In genomic region chrX:153723351-153724251, GRCh38 we compare ENCODE assay signal across 8 cellular contexts. TPM values are rescaled to one million over a fixed set of nuclear protein-coding genes. Genes with fewer than 3 reads are reported as not detected.
DNase-seq lines count a peak whose midpoint lies in the region; ATAC-seq and FAIRE-seq lines count a peak whose summit lies in the region.

No MANE protein-coding gene starts in this region.

- peak overlapping the region; percentile 85 to 94 (median 86) for H3K4me3 Mint-ChIP-seq in CD8-positive, alpha-beta memory T cell
- peak overlapping the region; percentile 88 for H3K4me3 Mint-ChIP-seq in activated naive CD8-positive, alpha-beta T cell treated with anti-CD3 and anti-CD28 coated beads, Interleukin-2, amount 10 ng/mL, durations not matched to agents 7 days and 5 days

- peaks cover 15% of the 10 kb centered on the region for H3K36me3 ChIP-seq in CD8-positive, alpha-beta memory T cell (ENCODE audit: insufficient read depth, low read length)

- peaks cover 0 to 1% of the 10 kb centered on the region in 2 donors for H3K27me3 Mint-ChIP-seq in CD8-positive, alpha-beta memory T cell
- no peaks in the 10 kb centered on the region for H3K27me3 Mint-ChIP-seq in activated naive CD8-positive, alpha-beta T cell treated with anti-CD3 and anti-CD28 coated beads, Interleukin-2, amount 10 ng/mL, durations not matched to agents 7 days and 5 days

- CTCF ChIA-PET in CD8-positive, alpha-beta memory T cell (lab: Charles Lee), result no interaction called here

- peak overlapping the region; percentile 71 to 92 (median 84) for H3K27ac Mint-ChIP-seq in CD8-positive, alpha-beta memory T cell
- H3K27ac Mint-ChIP-seq in activated naive CD8-positive, alpha-beta T cell treated with anti-CD3 and anti-CD28 coated beads, Interleukin-2, amount 10 ng/mL, durations not matched to agents 7 days and 5 days, result peak overlapping the region; percentile 85

- peaks cover 17% of the 10 kb centered on the region for H3K4me1 ChIP-seq in CD8-positive, alpha-beta memory T cell (ENCODE audit: insufficient read depth, low read length)

- no peaks in the 10 kb centered on the region for H3K9me3 ChIP-seq in CD8-positive, alpha-beta memory T cell (ENCODE audit: low read length)

- DNase-seq in CD8-positive, alpha-beta memory T cell, result peak in 4 of 5 donors; percentile 40 to 71 (median 58)
- DNase-seq in RCC 7860 (ENCODE audit: low spot score) (peak; percentile 13), midbrain (lab: John Stamatoyannopoulos, UW) (no peak)
- peak; percentile 66 for DNase-seq in activated naive CD8-positive, alpha-beta T cell treated with anti-CD3 and anti-CD28 coated beads, Interleukin-2, amount 10 ng/mL, durations not matched to agents 7 days and 5 days
- DNase-seq in stimulated activated CD4-positive, alpha-beta T cell treated with anti-CD3 and anti-CD28 coated beads, Interleukin-12 subunit alpha, Interleukin-12 subunit beta, amount 100 ng/mL, for 48 hours (ENCODE audit: low read depth in 2 of 3, low spot score in 1 of 3), result peak in 2 of 3 donors; percentile 24 to 57

- no peak for FAIRE-seq in RCC 7860 (lab: Jason Lieb, UNC)

- H3K27ac ChIP-seq in CD8-positive, alpha-beta memory T cell (ENCODE audit: low read depth, low read length), result peak overlapping the region; percentile 70

- no peaks in the 10 kb centered on the region for H3K27me3 ChIP-seq in CD8-positive, alpha-beta memory T cell (ENCODE audit: insufficient read depth, low read length, poor library complexity, severe bottlenecking)

- no peaks in the 10 kb centered on the region for H3K9me3 Mint-ChIP-seq in CD8-positive, alpha-beta memory T cell
- H3K9me3 Mint-ChIP-seq in activated naive CD8-positive, alpha-beta T cell treated with anti-CD3 and anti-CD28 coated beads, Interleukin-2, amount 10 ng/mL, durations not matched to agents 7 days and 5 days, result no peaks in the 10 kb centered on the region

- peak overlapping the region; percentile 44 for H3K4me3 ChIP-seq in CD8-positive, alpha-beta memory T cell (ENCODE audit: low read length)
- peak overlapping the region; percentile 65 for H3K4me3 ChIP-seq in iPS-11a (ENCODE audit: low read depth, low read length)

- peaks cover 30 to 59% (median 42%) of the 10 kb centered on the region in 3 donors for H3K4me1 Mint-ChIP-seq in CD8-positive, alpha-beta memory T cell
- peaks cover 16% of the 10 kb centered on the region for H3K4me1 Mint-ChIP-seq in activated naive CD8-positive, alpha-beta T cell treated with anti-CD3 and anti-CD28 coated beads, Interleukin-2, amount 10 ng/mL, durations not matched to agents 7 days and 5 days

- peaks cover 2 to 29% (median 4%) of the 10 kb centered on the region in 3 donors for H3K36me3 Mint-ChIP-seq in CD8-positive, alpha-beta memory T cell
- H3K36me3 Mint-ChIP-seq in activated naive CD8-positive, alpha-beta T cell treated with anti-CD3 and anti-CD28 coated beads, Interleukin-2, amount 10 ng/mL, durations not matched to agents 7 days and 5 days, result peaks cover 12% of the 10 kb centered on the region

- peak; percentile 32 for ATAC-seq in GM19397 (IDR thresholded peaks at IDR 0.05; ENCODE audit: unreplicated experiment)
- ATAC-seq in HG03460 (IDR thresholded peaks at IDR 0.05; ENCODE audit: unreplicated experiment), result peak; percentile 31
- ATAC-seq in activated naive CD8-positive, alpha-beta T cell treated with anti-CD3 and anti-CD28 coated beads, Interleukin-2, amount 10 ng/mL, durations not matched to agents 7 days and 5 days (ENCODE audit: low read depth), result peak; percentile 25

- POLR2A ChIA-PET in CD8-positive, alpha-beta memory T cell (lab: Charles Lee), result interaction anchor here (0.5 kb wide), 1 partner anchor 9 kb away, joined by 4 read pairs; no protein-coding TSS in a partner anchor
- POLR2A ChIA-PET in activated naive CD8-positive, alpha-beta T cell treated with anti-CD3 and anti-CD28 coated beads, Interleukin-2, amount 10 ng/mL, durations not matched to agents 7 days and 5 days (lab: Charles Lee), result interaction anchor here (1.0 kb wide), 1 partner anchor 9 kb away, joined by 3 read pairs; no protein-coding TSS in a partner anchor

RNA-seq across cellular contexts. Expression of gene BCAP31, which starts 0.6 kb away (rescaled TPM):
- 100 to 1,000 TPM; 140 to 153 TPM for total RNA-seq in CD8-positive, alpha-beta memory T cell
- 333 TPM for polyA plus RNA-seq in CD8-positive, alpha-beta memory T cell
- total RNA-seq in activated naive CD8-positive, alpha-beta T cell treated with anti-CD3 and anti-CD28 coated beads, Interleukin-2, amount 10 ng/mL, durations not matched to agents 7 days and 5 days, result 100 to 1,000 TPM; 140 to 141 TPM

RNA-seq across cellular contexts. Expression of gene ABCD1, which starts 1.1 kb away (rescaled TPM):
- 1 to 10 TPM; 3.9 to 4.1 TPM for total RNA-seq in CD8-positive, alpha-beta memory T cell
- polyA plus RNA-seq in CD8-positive, alpha-beta memory T cell, result 3.4 TPM
- total RNA-seq in activated naive CD8-positive, alpha-beta T cell treated with anti-CD3 and anti-CD28 coated beads, Interleukin-2, amount 10 ng/mL, durations not matched to agents 7 days and 5 days, result 10 to 100 TPM; 15.9 to 16.4 TPM

RNA-seq across cellular contexts. Expression of gene SLC6A8, which starts 35.9 kb away (rescaled TPM):
- total RNA-seq in CD8-positive, alpha-beta memory T cell, result 1 to 10 TPM; 1.0 to 1.2 TPM
- 0.12 TPM for polyA plus RNA-seq in CD8-positive, alpha-beta memory T cell
- 1 to 10 TPM; 1.7 to 1.9 TPM for total RNA-seq in activated naive CD8-positive, alpha-beta T cell treated with anti-CD3 and anti-CD28 coated beads, Interleukin-2, amount 10 ng/mL, durations not matched to agents 7 days and 5 days

RNA-seq across cellular contexts. Expression of gene PLXNB3, which starts 40.4 kb away (rescaled TPM):
- total RNA-seq in CD8-positive, alpha-beta memory T cell, result under 1 TPM; 0.51 to 0.57 TPM
- polyA plus RNA-seq in CD8-positive, alpha-beta memory T cell, result not detected
- 1 to 10 TPM; 1.3 to 2.1 TPM for total RNA-seq in activated naive CD8-positive, alpha-beta T cell treated with anti-CD3 and anti-CD28 coated beads, Interleukin-2, amount 10 ng/mL, durations not matched to agents 7 days and 5 days

RNA-seq across cellular contexts. Expression of gene PNCK, which starts 50.0 kb away (rescaled TPM):
- not detected for total RNA-seq in CD8-positive, alpha-beta memory T cell
- not detected for polyA plus RNA-seq in CD8-positive, alpha-beta memory T cell
- 1 to 10 TPM in 1 of 2 experiments, under 1 TPM in 1; 0.79 to 1.1 TPM for total RNA-seq in activated naive CD8-positive, alpha-beta T cell treated with anti-CD3 and anti-CD28 coated beads, Interleukin-2, amount 10 ng/mL, durations not matched to agents 7 days and 5 days
